ENCODE assay signal across 9 cellular contexts in the genomic region with DNA sequence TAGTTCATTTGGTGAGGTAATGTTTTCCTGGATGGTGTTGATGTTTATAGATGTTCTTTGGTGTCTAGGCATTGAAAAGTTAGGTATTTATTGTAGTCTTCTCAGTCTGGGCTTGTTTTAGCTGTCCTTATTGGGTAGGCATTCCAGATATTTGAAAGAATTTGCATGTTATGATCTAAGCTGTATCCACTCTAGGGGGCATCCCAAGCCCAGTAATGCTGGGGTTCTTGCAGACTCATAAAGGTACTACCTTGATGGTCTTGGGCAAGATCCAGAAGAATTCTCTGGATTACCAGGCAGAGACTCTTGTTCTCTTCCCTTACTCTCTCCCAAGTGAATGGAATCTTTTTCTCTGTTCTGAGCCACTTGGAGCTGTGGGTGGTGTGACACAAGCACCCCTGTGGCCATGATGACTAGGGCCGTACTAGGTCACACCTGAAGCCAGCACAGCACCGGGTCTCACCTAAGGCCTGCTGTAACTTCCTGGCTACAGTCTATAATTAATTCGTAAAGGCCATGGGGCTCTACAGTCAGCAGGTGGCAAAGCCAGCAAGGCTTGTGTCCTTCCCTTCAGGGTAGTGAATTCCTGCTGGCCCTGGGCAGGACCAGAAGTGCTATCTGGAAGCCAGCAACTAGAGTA.
DNase-seq lines count a peak whose midpoint lies in the region; ATAC-seq, FAIRE-seq and TF ChIP-seq lines count a peak whose summit lies in the region.
"Had no signal": no experiment of that assay in that cellular context is flagged by ENCODE, and none has a peak within 500 bp of the region (broad histone marks: within the 10 kb centered on the region; RNA-seq: fewer than 3 reads in every experiment).

No MANE protein-coding gene starts in this region.

- no peak overlapping the region for H3K4me3 ChIP-seq in hepatocyte

- H2AFZ ChIP-seq in hepatocyte, result no peak overlapping the region

- no peaks in the 10 kb centered on the region for H3K9me3 Mint-ChIP-seq in WTC11
- H3K9me3 Mint-ChIP-seq: activated T-helper 1 cell treated with anti-CD3 and anti-CD28 coated beads, Interleukin-12 subunit alpha, Interleukin-12 subunit beta, Interleukin-2, Interleukin-4 antibody, amounts not matched to agents 30 ng/mL and 10 ng/mL and 1 ng/mL, durations not matched to agents 14 hours and 24 hours and 36 hours had no signal

- ATAC-seq in WTC11 (peak; percentile 76), GM21529 (IDR thresholded peaks at IDR 0.05; ENCODE audit: unreplicated experiment) (no peak), HG03039 (IDR thresholded peaks at IDR 0.05; ENCODE audit: unreplicated experiment) (no peak)

- TF ChIP-seq CTCF in D721Med (IDR thresholded peaks at IDR 0.05; ENCODE audit: insufficient read depth, missing control alignments), result peak; percentile 30
- TF ChIP-seq CTCF in WTC11 (IDR thresholded peaks at IDR 0.05), result no peak
- TF ChIP-seq CTCF in hepatocyte (IDR thresholded peaks at IDR 0.05; ENCODE audit: poor library complexity), result peak; percentile 21

- FAIRE-seq in D721Med (lab: Jason Lieb, UNC), result no peak

- 84% methylated on average over 3 of the region's 3 CpGs for WGBS in hepatocyte (ENCODE audit: low lambda C conversion rate, missing lambda C conversion rate)

- H3K27me3 Mint-ChIP-seq in WTC11 (ENCODE audit: low read depth), result no peaks in the 10 kb centered on the region; the same call in 1 of the 2 replicates

- H3K36me3 ChIP-seq in hepatocyte (replicated peaks; ENCODE audit: insufficient read depth, low read depth), result no peaks in the 10 kb centered on the region

- H3K36me3 Mint-ChIP-seq in WTC11, result no peaks in the 10 kb centered on the region

- DNase-seq in D721Med (ENCODE audit: insufficient read length, low spot score) (no peak), HCEC 1CT (peak; percentile 51), WTC11 (ENCODE audit: low spot score) (no peak), hepatocyte (ENCODE audit: low spot score) (no peak), HPDE6-E6E7 (ENCODE audit: extremely low spot score) (no peak)
- DNase-seq in activated CD4-positive, CD25-positive, alpha-beta regulatory T cell treated with anti-CD3 and anti-CD28 coated beads, Interleukin-2, amount 50 U/mL, for 72 hours, result no peak

- no peaks in the 10 kb centered on the region for H3K79me2 ChIP-seq in hepatocyte

- H3K27me3 ChIP-seq in hepatocyte, result no peaks in the 10 kb centered on the region

- H3K9me3 ChIP-seq in hepatocyte (ENCODE audit: low read depth), result no peaks in the 10 kb centered on the region

- no peak overlapping the region for H3K27ac ChIP-seq in hepatocyte

- H3K4me2 ChIP-seq in hepatocyte, result no peak overlapping the region

- no peak overlapping the region for H3K4me3 Mint-ChIP-seq in WTC11
- H3K4me3 Mint-ChIP-seq: activated T-helper 1 cell treated with anti-CD3 and anti-CD28 coated beads, Interleukin-12 subunit alpha, Interleukin-12 subunit beta, Interleukin-2, Interleukin-4 antibody, amounts not matched to agents 30 ng/mL and 10 ng/mL and 1 ng/mL, durations not matched to agents 14 hours and 24 hours and 36 hours had no signal

- H4K20me1 ChIP-seq in hepatocyte (ENCODE audit: insufficient read depth, poor library complexity, severe bottlenecking), result no peaks in the 10 kb centered on the region

- H3K9me2 ChIP-seq in hepatocyte (replicated peaks; ENCODE audit: insufficient read depth), result no peaks in the 10 kb centered on the region

- CTCF ChIA-PET in WTC11 (lab: Charles Lee), result interaction anchor here (1.2 to 1.3 kb wide), 2 partner anchors 522 to 526 kb away, joined by 5 to 6 read pairs; no protein-coding TSS in a partner anchor

- no peaks in the 10 kb centered on the region for H3K4me1 ChIP-seq in hepatocyte (ENCODE audit: insufficient read depth)

- H3K27ac Mint-ChIP-seq in WTC11, result no peak overlapping the region
- H3K27ac Mint-ChIP-seq: activated T-helper 1 cell treated with anti-CD3 and anti-CD28 coated beads, Interleukin-12 subunit alpha, Interleukin-12 subunit beta, Interleukin-2, Interleukin-4 antibody, amounts not matched to agents 30 ng/mL and 10 ng/mL and 1 ng/mL, durations not matched to agents 14 hours and 24 hours and 36 hours had no signal

- POLR2A ChIA-PET in WTC11 (lab: Charles Lee), result no interaction called here

- H3K4me1 Mint-ChIP-seq in WTC11, result peaks cover 5% of the 10 kb centered on the region; the same call in 1 of the 2 replicates

TF ChIP-seq in WTC11, 78 proteins besides CTCF, POLR2A, EP300 and RAD21 (continues in another document):
- TF ChIP-seq ZNF219 (CRISPR knock-in tag; IDR thresholded peaks at IDR 0.05; ENCODE audit: borderline replicate concordance), result no peak
- TF ChIP-seq ELF4 (CRISPR knock-in tag; IDR thresholded peaks at IDR 0.05; ENCODE audit: low read depth), result no peak
- TF ChIP-seq, protein P1, sequence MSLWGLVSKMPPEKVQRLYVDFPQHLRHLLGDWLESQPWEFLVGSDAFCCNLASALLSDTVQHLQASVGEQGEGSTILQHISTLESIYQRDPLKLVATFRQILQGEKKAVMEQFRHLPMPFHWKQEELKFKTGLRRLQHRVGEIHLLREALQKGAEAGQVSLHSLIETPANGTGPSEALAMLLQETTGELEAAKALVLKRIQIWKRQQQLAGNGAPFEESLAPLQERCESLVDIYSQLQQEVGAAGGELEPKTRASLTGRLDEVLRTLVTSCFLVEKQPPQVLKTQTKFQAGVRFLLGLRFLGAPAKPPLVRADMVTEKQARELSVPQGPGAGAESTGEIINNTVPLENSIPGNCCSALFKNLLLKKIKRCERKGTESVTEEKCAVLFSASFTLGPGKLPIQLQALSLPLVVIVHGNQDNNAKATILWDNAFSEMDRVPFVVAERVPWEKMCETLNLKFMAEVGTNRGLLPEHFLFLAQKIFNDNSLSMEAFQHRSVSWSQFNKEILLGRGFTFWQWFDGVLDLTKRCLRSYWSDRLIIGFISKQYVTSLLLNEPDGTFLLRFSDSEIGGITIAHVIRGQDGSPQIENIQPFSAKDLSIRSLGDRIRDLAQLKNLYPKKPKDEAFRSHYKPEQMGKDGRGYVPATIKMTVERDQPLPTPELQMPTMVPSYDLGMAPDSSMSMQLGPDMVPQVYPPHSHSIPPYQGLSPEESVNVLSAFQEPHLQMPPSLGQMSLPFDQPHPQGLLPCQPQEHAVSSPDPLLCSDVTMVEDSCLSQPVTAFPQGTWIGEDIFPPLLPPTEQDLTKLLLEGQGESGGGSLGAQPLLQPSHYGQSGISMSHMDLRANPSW (CRISPR knock-in tag; conservative IDR thresholded peaks at IDR 0.05; ENCODE audit: low read depth), result no peak
- TF ChIP-seq, protein P2, sequence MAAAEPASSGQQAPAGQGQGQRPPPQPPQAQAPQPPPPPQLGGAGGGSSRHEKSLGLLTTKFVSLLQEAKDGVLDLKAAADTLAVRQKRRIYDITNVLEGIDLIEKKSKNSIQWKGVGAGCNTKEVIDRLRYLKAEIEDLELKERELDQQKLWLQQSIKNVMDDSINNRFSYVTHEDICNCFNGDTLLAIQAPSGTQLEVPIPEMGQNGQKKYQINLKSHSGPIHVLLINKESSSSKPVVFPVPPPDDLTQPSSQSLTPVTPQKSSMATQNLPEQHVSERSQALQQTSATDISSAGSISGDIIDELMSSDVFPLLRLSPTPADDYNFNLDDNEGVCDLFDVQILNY (CRISPR knock-in tag; IDR thresholded peaks at IDR 0.05), result no peak
- TF ChIP-seq ZNF263 (CRISPR knock-in tag; IDR thresholded peaks at IDR 0.05; ENCODE audit: low read depth), result no peak
- TF ChIP-seq, protein P3, sequence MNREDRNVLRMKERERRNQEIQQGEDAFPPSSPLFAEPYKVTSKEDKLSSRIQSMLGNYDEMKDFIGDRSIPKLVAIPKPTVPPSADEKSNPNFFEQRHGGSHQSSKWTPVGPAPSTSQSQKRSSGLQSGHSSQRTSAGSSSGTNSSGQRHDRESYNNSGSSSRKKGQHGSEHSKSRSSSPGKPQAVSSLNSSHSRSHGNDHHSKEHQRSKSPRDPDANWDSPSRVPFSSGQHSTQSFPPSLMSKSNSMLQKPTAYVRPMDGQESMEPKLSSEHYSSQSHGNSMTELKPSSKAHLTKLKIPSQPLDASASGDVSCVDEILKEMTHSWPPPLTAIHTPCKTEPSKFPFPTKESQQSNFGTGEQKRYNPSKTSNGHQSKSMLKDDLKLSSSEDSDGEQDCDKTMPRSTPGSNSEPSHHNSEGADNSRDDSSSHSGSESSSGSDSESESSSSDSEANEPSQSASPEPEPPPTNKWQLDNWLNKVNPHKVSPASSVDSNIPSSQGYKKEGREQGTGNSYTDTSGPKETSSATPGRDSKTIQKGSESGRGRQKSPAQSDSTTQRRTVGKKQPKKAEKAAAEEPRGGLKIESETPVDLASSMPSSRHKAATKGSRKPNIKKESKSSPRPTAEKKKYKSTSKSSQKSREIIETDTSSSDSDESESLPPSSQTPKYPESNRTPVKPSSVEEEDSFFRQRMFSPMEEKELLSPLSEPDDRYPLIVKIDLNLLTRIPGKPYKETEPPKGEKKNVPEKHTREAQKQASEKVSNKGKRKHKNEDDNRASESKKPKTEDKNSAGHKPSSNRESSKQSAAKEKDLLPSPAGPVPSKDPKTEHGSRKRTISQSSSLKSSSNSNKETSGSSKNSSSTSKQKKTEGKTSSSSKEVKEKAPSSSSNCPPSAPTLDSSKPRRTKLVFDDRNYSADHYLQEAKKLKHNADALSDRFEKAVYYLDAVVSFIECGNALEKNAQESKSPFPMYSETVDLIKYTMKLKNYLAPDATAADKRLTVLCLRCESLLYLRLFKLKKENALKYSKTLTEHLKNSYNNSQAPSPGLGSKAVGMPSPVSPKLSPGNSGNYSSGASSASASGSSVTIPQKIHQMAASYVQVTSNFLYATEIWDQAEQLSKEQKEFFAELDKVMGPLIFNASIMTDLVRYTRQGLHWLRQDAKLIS (CRISPR knock-in tag; IDR thresholded peaks at IDR 0.05; ENCODE audit: borderline replicate concordance), result no peak
- no peak for TF ChIP-seq EMX1 (CRISPR knock-in tag; IDR thresholded peaks at IDR 0.05)
- TF ChIP-seq ZBTB21 (CRISPR knock-in tag; IDR thresholded peaks at IDR 0.05; ENCODE audit: borderline replicate concordance), result no peak
- TF ChIP-seq SMAD4 (CRISPR knock-in tag; IDR thresholded peaks at IDR 0.05), result no peak
- TF ChIP-seq RELA (CRISPR knock-in tag; IDR thresholded peaks at IDR 0.05; ENCODE audit: borderline replicate concordance), result no peak
- no peak for TF ChIP-seq ESRRA (CRISPR knock-in tag; IDR thresholded peaks at IDR 0.05; ENCODE audit: borderline replicate concordance)
- TF ChIP-seq, protein P4, sequence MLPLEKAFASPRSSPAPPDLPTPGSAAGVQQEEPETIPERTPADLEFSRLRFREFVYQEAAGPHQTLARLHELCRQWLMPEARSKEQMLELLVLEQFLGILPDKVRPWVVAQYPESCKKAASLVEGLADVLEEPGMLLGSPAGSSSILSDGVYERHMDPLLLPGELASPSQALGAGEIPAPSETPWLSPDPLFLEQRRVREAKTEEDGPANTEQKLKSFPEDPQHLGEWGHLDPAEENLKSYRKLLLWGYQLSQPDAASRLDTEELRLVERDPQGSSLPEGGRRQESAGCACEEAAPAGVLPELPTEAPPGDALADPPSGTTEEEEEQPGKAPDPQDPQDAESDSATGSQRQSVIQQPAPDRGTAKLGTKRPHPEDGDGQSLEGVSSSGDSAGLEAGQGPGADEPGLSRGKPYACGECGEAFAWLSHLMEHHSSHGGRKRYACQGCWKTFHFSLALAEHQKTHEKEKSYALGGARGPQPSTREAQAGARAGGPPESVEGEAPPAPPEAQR (CRISPR knock-in tag; IDR thresholded peaks at IDR 0.05), result no peak
